1 cellular context compared by ENCODE assay signal in the genomic region with DNA sequence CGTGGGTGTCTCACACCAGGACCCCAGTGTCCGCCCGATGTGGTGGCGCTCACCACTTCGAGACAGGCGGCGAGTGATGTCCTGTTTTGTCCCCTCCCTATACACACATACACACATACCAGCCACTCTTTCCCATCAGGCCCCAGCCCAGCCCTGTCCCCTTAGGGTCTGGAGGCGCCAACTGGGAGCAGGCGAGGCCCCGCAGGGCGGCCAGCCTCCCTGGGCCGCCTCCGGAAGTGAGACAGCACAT.
TF ChIP-seq lines count a peak whose summit lies in the region.

No MANE protein-coding gene starts in this region.

TF ChIP-seq in K562, 482 proteins besides CTCF, POLR2A, EP300 and RAD21 (continued from another document):
- TF ChIP-seq TBL1XR1 (IDR thresholded peaks at IDR 0.05; ENCODE audit: low read length in 2 of 2) = peak in 1 of 2 experiments; percentile 49; a peak in 1 of 4 replicates
- no peak; the same call in 1 of the 2 replicates for TF ChIP-seq TEAD4 (IDR thresholded peaks at IDR 0.05; ENCODE audit: low read length)
- TF ChIP-seq TEAD4 (CRISPR knock-in tag; IDR thresholded peaks at IDR 0.05; ENCODE audit: borderline replicate concordance) = no peak
- peak; percentile 69; the same call in 1 of the 2 replicates for TF ChIP-seq POLR2H (tag; IDR thresholded peaks at IDR 0.05; ENCODE audit: low read depth)
- 0 out of 2 replicates have a peak, but pooled peaks have one; percentile 7 for TF ChIP-seq MECOM (CRISPR knock-in tag; IDR thresholded peaks at IDR 0.05)
- TF ChIP-seq ZNF311 (CRISPR knock-in tag; IDR thresholded peaks at IDR 0.05) = no peak
- TF ChIP-seq MAFG (tag; conservative IDR thresholded peaks at IDR 0.05) = peak; percentile 71
- 0 out of 2 replicates have a peak, but pooled peaks have one; percentile 27 for TF ChIP-seq TOE1 (IDR thresholded peaks at IDR 0.05; ENCODE audit: borderline replicate concordance)
- no peak for TF ChIP-seq TOE1 (CRISPR knock-in tag; IDR thresholded peaks at IDR 0.05; ENCODE audit: borderline replicate concordance, low read depth)
- TF ChIP-seq XRCC3 (IDR thresholded peaks at IDR 0.05) = no peak
- TF ChIP-seq CEBPG (CRISPR knock-in tag; IDR thresholded peaks at IDR 0.05) = no peak
- TF ChIP-seq CEBPG (tag; conservative IDR thresholded peaks at IDR 0.05 in 1 of 2, IDR thresholded peaks at IDR 0.05 in 1 of 2) = no peak
- no peak for TF ChIP-seq SP1 (CRISPR knock-in tag; IDR thresholded peaks at IDR 0.05)
- peak; percentile 57; the same call in 1 of the 2 replicates for TF ChIP-seq GTF2E2 (tag; IDR thresholded peaks at IDR 0.05)
- TF ChIP-seq ZNF23 (CRISPR knock-in tag; IDR thresholded peaks at IDR 0.05) = no peak
- TF ChIP-seq ZNF239 (CRISPR knock-in tag; IDR thresholded peaks at IDR 0.05) = no peak
- TF ChIP-seq PCBP1 (IDR thresholded peaks at IDR 0.05; ENCODE audit: low read depth, low read length, poor library complexity, severe bottlenecking) = no peak
- no peak for TF ChIP-seq U2AF2 (optimal IDR thresholded peaks at IDR 0.05; ENCODE audit: low read depth, low read length)
- TF ChIP-seq, protein P1, sequence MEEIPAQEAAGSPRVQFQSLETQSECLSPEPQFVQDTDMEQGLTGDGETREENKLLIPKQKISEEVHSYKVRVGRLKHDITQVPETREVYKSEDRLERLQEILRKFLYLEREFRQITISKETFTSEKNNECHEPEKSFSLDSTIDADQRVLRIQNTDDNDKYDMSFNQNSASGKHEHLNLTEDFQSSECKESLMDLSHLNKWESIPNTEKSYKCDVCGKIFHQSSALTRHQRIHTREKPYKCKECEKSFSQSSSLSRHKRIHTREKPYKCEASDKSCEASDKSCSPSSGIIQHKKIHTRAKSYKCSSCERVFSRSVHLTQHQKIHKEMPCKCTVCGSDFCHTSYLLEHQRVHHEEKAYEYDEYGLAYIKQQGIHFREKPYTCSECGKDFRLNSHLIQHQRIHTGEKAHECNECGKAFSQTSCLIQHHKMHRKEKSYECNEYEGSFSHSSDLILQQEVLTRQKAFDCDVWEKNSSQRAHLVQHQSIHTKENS (CRISPR knock-in tag; IDR thresholded peaks at IDR 0.05) = no peak
- no peak for TF ChIP-seq PRMT5 (CRISPR knock-in tag; IDR thresholded peaks at IDR 0.05)
- TF ChIP-seq, protein P2, sequence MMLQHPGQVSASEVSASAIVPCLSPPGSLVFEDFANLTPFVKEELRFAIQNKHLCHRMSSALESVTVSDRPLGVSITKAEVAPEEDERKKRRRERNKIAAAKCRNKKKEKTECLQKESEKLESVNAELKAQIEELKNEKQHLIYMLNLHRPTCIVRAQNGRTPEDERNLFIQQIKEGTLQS (IDR thresholded peaks at IDR 0.05) = no peak
- TF ChIP-seq, protein P2 (CRISPR knock-in tag; conservative IDR thresholded peaks at IDR 0.05) = 0 out of 2 replicates have a peak, but pooled peaks have one; percentile 22
